Comparison of ENCODE assay signal across 12 cellular contexts in genomic region chr21:46579394-46579793, GRCh38. TPM values are rescaled to one million over a fixed set of nuclear protein-coding genes. Genes with fewer than 3 reads are reported as not detected.
DNase-seq lines count a peak whose midpoint lies in the region; ATAC-seq, FAIRE-seq and TF ChIP-seq lines count a peak whose summit lies in the region.
"Not testable (repeated sequence)": the region's sequence is repeated elsewhere in the genome, so short reads cannot be mapped to it uniquely, and the experiment has no call there.
"Had no signal": no experiment of that assay in that cellular context is flagged by ENCODE, and none has a peak within 500 bp of the region (broad histone marks: within the 10 kb centered on the region; RNA-seq: fewer than 3 reads in every experiment).

No MANE protein-coding gene starts in this region.

- H3K4me2 ChIP-seq in HepG2 (ENCODE audit: low read depth, low read length), result not testable (repeated sequence)

- not testable (repeated sequence) for H3K27ac ChIP-seq in HepG2 (ENCODE audit: extremely low read length, insufficient read depth, low read length)

- intact Hi-C loops in HepG2 (cut with micrococcal nuclease; ENCODE audit: unreplicated experiment), result not testable (repeated sequence)

- TF ChIP-seq RAD21 in HepG2 (CRISPR knock-in tag; IDR thresholded peaks at IDR 0.05), result not testable (repeated sequence)

- BruUV-seq in HepG2 (replicated peaks; lab: Mats Ljungman, UMichigan), result not testable (repeated sequence)

- not testable (repeated sequence) for H3K27me3 ChIP-seq in HepG2 (ENCODE audit: control insufficient read depth in 1 of 2, insufficient read depth in 2 of 2, low read length in 2 of 2)

- ATAC-seq in HepG2, result not testable (repeated sequence)

- TF ChIP-seq CTCF in HepG2 (CRISPR knock-in tag; IDR thresholded peaks at IDR 0.05), result not testable (repeated sequence)

- FAIRE-seq in HepG2 (lab: Jason Lieb, UNC), result not testable (repeated sequence)

- H4K20me1 ChIP-seq in HepG2 (ENCODE audit: insufficient read depth, low read length), result not testable (repeated sequence)

- POLR2A ChIA-PET in HepG2 (lab: Yijun Ruan, JAX), result not testable (repeated sequence)

- H3K4me1 Mint-ChIP-seq in activated naive CD4-positive, alpha-beta T cell treated with anti-CD3 and anti-CD28 coated beads, Interleukin-2, amount 10 ng/mL, durations not matched to agents 7 days and 5 days, result peaks cover 13% of the 10 kb centered on the region

- not testable (repeated sequence) for H3K27me3 Mint-ChIP-seq in activated naive CD4-positive, alpha-beta T cell treated with anti-CD3 and anti-CD28 coated beads, Interleukin-2, amount 10 ng/mL, durations not matched to agents 7 days and 5 days

- not testable (repeated sequence) for DNase-seq in activated naive CD4-positive, alpha-beta T cell treated with anti-CD3 and anti-CD28 coated beads, Interleukin-2, amount 10 ng/mL, durations not matched to agents 7 days and 5 days; HepG2 (ENCODE audit: low spot score)

- 76% methylated on average over 2 of the region's 2 CpGs for WGBS in HepG2 (ENCODE audit: low lambda C conversion rate)

- H3K4me1 ChIP-seq in HepG2 (ENCODE audit: insufficient read depth, low read length), result peaks cover 22% of the 10 kb centered on the region

- peak overlapping the region; percentile 21 for H3K27ac Mint-ChIP-seq in activated naive CD4-positive, alpha-beta T cell treated with anti-CD3 and anti-CD28 coated beads, Interleukin-2, amount 10 ng/mL, durations not matched to agents 7 days and 5 days

- TF ChIP-seq POLR2A in HepG2 (IDR thresholded peaks at IDR 0.05; ENCODE audit: insufficient read depth in 1 of 2, low read depth in 2 of 2, low read length in 2 of 2), result not testable (repeated sequence)

- CTCF ChIA-PET in activated naive CD4-positive, alpha-beta T cell treated with anti-CD3 and anti-CD28 coated beads, Interleukin-2, amount 10 ng/mL, durations not matched to agents 7 days and 5 days (lab: Charles Lee); HepG2 (lab: Yijun Ruan, JAX; ENCODE audit: low intra/inter-chr PET ratio, low total read pairs): not testable (repeated sequence)

- in situ Hi-C loops in HepG2 (cut with HindIII; ENCODE audit: extremely low pct_ligation_motif_present, low pct_unique_long_range_greater_than_20kb), result not testable (repeated sequence)

- not testable (repeated sequence) for H3K4me3 ChIP-seq in HepG2 (replicated peaks in 1 of 3; ENCODE audit: insufficient read depth in 1 of 3, low read depth in 2 of 3, low read length in 3 of 3)

- not testable (repeated sequence) for H3K4me3 Mint-ChIP-seq in activated naive CD4-positive, alpha-beta T cell treated with anti-CD3 and anti-CD28 coated beads, Interleukin-2, amount 10 ng/mL, durations not matched to agents 7 days and 5 days

- not testable (repeated sequence) for H3K9me3 ChIP-seq in HepG2 (ENCODE audit: low read length)

- peaks cover 66% of the 10 kb centered on the region for H3K36me3 Mint-ChIP-seq in activated naive CD4-positive, alpha-beta T cell treated with anti-CD3 and anti-CD28 coated beads, Interleukin-2, amount 10 ng/mL, durations not matched to agents 7 days and 5 days

- not testable (repeated sequence) for H3K36me3 ChIP-seq in HepG2 (replicated peaks in 1 of 2; ENCODE audit: control insufficient read depth in 1 of 2, insufficient read depth in 2 of 2, low read length in 2 of 2)

- not testable (repeated sequence) for H3K9ac ChIP-seq in HepG2 (ENCODE audit: insufficient read depth, low read depth, low read length)

- H3K79me2 ChIP-seq in HepG2 (ENCODE audit: insufficient read depth, low read length), result not testable (repeated sequence)

- not testable (repeated sequence) for H2AFZ ChIP-seq in HepG2 (ENCODE audit: low read length)

- H3K9me3 Mint-ChIP-seq in activated naive CD4-positive, alpha-beta T cell treated with anti-CD3 and anti-CD28 coated beads, Interleukin-2, amount 10 ng/mL, durations not matched to agents 7 days and 5 days, result peaks cover 59% of the 10 kb centered on the region

- not testable (repeated sequence) for TF ChIP-seq EP300 in HepG2 (IDR thresholded peaks at IDR 0.05; ENCODE audit: low read depth in 2 of 2, low read length in 2 of 2); HepG2 (CRISPR knock-in tag; IDR thresholded peaks at IDR 0.05; ENCODE audit: borderline replicate concordance)

TF ChIP-seq in HepG2, 621 proteins besides CTCF, POLR2A, EP300 and RAD21:
- peak; percentile 91 for TF ChIP-seq ZFP90 (CRISPR knock-in tag; IDR thresholded peaks at IDR 0.05; ENCODE audit: borderline replicate concordance)
TF ChIP-seq in HepG2: peak in this region for 1; not testable (repeated sequence) for 620.

RNA-seq across cellular contexts. Expression of gene S100B, which starts 25.5 kb away (rescaled TPM):
- not detected in 2 replicates for total RNA-seq in HepG2 (2016; rRNA removed; fragmentation: Illumina TruSeq; extraction: Trizol)
- 0.26 TPM in 1 of 2 replicates, not detected in the other for total RNA-seq in HepG2 (2016; cell fraction: cytosol; rRNA removed; fragmentation: Illumina TruSeq; extraction: Trizol; ENCODE audit: low read depth)
- total RNA-seq in HepG2 (2016; cell fraction: insoluble cytoplasmic fraction; rRNA removed; fragmentation: Illumina TruSeq; extraction: Trizol), result not detected in 2 replicates
- not detected in 2 replicates for total RNA-seq in HepG2 (2016; cell fraction: membrane; rRNA removed; fragmentation: Illumina TruSeq; extraction: Trizol)
- not detected in 2 replicates for total RNA-seq in HepG2 (2016; cell fraction: nucleus; rRNA removed; fragmentation: Illumina TruSeq; extraction: Trizol)
- polyA plus RNA-seq in HepG2 (2011; rRNA removed), result not detected in 2 replicates
- polyA plus RNA-seq in HepG2 (2011; cell fraction: cytosol; rRNA removed), result not detected in 2 replicates
- polyA plus RNA-seq in HepG2 (2011; cell fraction: nucleus; rRNA removed), result not detected in 2 replicates
- polyA plus RNA-seq in HepG2 (2012), result not detected in 2 replicates
- not detected in 2 replicates for polyA plus RNA-seq in HepG2 (2016; cell fraction: cytosol; fragmentation: Illumina TruSeq; extraction: Trizol; ENCODE audit: low read depth)
- polyA plus RNA-seq in HepG2 (2016; cell fraction: insoluble cytoplasmic fraction; fragmentation: Illumina TruSeq; extraction: Trizol; ENCODE audit: low read depth), result not detected in 2 replicates
- not detected in 2 replicates for polyA plus RNA-seq in HepG2 (2016; cell fraction: membrane; fragmentation: Illumina TruSeq; extraction: Trizol; ENCODE audit: low read depth)
- not detected in 2 replicates for polyA plus RNA-seq in HepG2 (2016; cell fraction: nucleus; fragmentation: Illumina TruSeq; extraction: Trizol; ENCODE audit: insufficient read depth, low read depth)
- polyA minus RNA-seq in HepG2 (2011; rRNA and poly(A)+ RNA removed; ENCODE audit: low replicate concordance), result not detected in 2 replicates
- polyA minus RNA-seq in HepG2 (2011; cell fraction: cytosol; rRNA and poly(A)+ RNA removed), result not detected in 2 replicates
- 0.90 TPM in 1 of 2 replicates, not detected in the other for polyA minus RNA-seq in HepG2 (2011; cell fraction: nucleus; rRNA and poly(A)+ RNA removed)
- total RNA-seq: A172; A673; B cell; Caco-2; Calu3; CD4-positive, alpha-beta memory T cell; CD4-positive, CD25-positive, alpha-beta regulatory T cell had no signal
- polyA plus RNA-seq: A549, AG04450, BJ had no signal

RNA-seq across cellular contexts. Expression of gene PRMT2, which starts 56.1 kb away (rescaled TPM):
- total RNA-seq in HepG2 (2016; rRNA removed; fragmentation: Illumina TruSeq; extraction: Trizol), result 54.4 and 63.3 TPM in 2 replicates
- 77.4 and 86.8 TPM in 2 replicates for total RNA-seq in HepG2 (2016; cell fraction: cytosol; rRNA removed; fragmentation: Illumina TruSeq; extraction: Trizol; ENCODE audit: low read depth)
- total RNA-seq in HepG2 (2016; cell fraction: insoluble cytoplasmic fraction; rRNA removed; fragmentation: Illumina TruSeq; extraction: Trizol), result 53.4 and 57.4 TPM in 2 replicates
- total RNA-seq in HepG2 (2016; cell fraction: membrane; rRNA removed; fragmentation: Illumina TruSeq; extraction: Trizol), result 107 and 119 TPM in 2 replicates
- 30.5 and 39.1 TPM in 2 replicates for total RNA-seq in HepG2 (2016; cell fraction: nucleus; rRNA removed; fragmentation: Illumina TruSeq; extraction: Trizol)
- polyA plus RNA-seq in HepG2 (2011; rRNA removed), result 75.9 and 78.8 TPM in 2 replicates
- 94.5 and 113 TPM in 2 replicates for polyA plus RNA-seq in HepG2 (2011; cell fraction: cytosol; rRNA removed)
- polyA plus RNA-seq in HepG2 (2011; cell fraction: nucleus; rRNA removed), result 103 and 105 TPM in 2 replicates
- polyA plus RNA-seq in HepG2 (2012), result 35.7 and 48.7 TPM in 2 replicates
- 112 and 134 TPM in 2 replicates for polyA plus RNA-seq in HepG2 (2016; cell fraction: cytosol; fragmentation: Illumina TruSeq; extraction: Trizol; ENCODE audit: low read depth)
- polyA plus RNA-seq in HepG2 (2016; cell fraction: insoluble cytoplasmic fraction; fragmentation: Illumina TruSeq; extraction: Trizol; ENCODE audit: low read depth), result 63.9 and 73.9 TPM in 2 replicates
- polyA plus RNA-seq in HepG2 (2016; cell fraction: membrane; fragmentation: Illumina TruSeq; extraction: Trizol; ENCODE audit: low read depth), result 114 and 126 TPM in 2 replicates
- 61.2 and 66.3 TPM in 2 replicates for polyA plus RNA-seq in HepG2 (2016; cell fraction: nucleus; fragmentation: Illumina TruSeq; extraction: Trizol; ENCODE audit: insufficient read depth, low read depth)
- polyA minus RNA-seq in HepG2 (2011; rRNA and poly(A)+ RNA removed; ENCODE audit: low replicate concordance), result 63.7 and 112 TPM in 2 replicates
- 25.9 and 26.0 TPM in 2 replicates for polyA minus RNA-seq in HepG2 (2011; cell fraction: cytosol; rRNA and poly(A)+ RNA removed)
- polyA minus RNA-seq in HepG2 (2011; cell fraction: nucleus; rRNA and poly(A)+ RNA removed), result 50.1 and 53.1 TPM in 2 replicates
